Comparison of ENCODE assay signal across 9 cellular contexts in genomic region chr11:14248577-14248976, GRCh38.
DNase-seq lines count a peak whose midpoint lies in the region.
"Had no signal": no experiment of that assay in that cellular context is flagged by ENCODE, and none has a peak within 500 bp of the region (broad histone marks: within the 10 kb centered on the region; RNA-seq: fewer than 3 reads in every experiment).

No MANE protein-coding gene starts in this region.

- in situ Hi-C loops in G401 (cut with HindIII; ENCODE audit: low sequenced_read_pairs) (no loop called here), HAP-1 (cut with MboI; ENCODE audit: low sequenced_read_pairs) (loop anchor here (5.0 to 25.0 kb wide), 3 partner anchors 291 to 1036 kb away; no protein-coding TSS in a partner anchor)

- no peak overlapping the region for H3K4me3 ChIP-seq in BLaER1 treated with 17β-estradiol and CSF1 and Interleukin-3, amounts not matched to agents 10 nM and 100 nM
- no peak overlapping the region for H3K4me3 ChIP-seq in HAP-1

- no peaks in the 10 kb centered on the region; a peak in 1 of 22 replicates for H3K27me3 ChIP-seq in BLaER1 treated with 17β-estradiol and CSF1 and Interleukin-3, amounts not matched to agents 10 nM and 100 nM
- peaks cover 21% of the 10 kb centered on the region for H3K27me3 ChIP-seq in HAP-1 (ENCODE audit: low read depth)

- no peaks in the 10 kb centered on the region for H3K36me3 ChIP-seq in BLaER1 treated with 17β-estradiol and CSF1 and Interleukin-3, amounts not matched to agents 10 nM and 100 nM
- no peaks in the 10 kb centered on the region for H3K36me3 ChIP-seq in HAP-1 (replicated peaks)

- H4K20me1 ChIP-seq in BLaER1 treated with 17β-estradiol and CSF1 and Interleukin-3, amounts not matched to agents 10 nM and 100 nM, result no peaks in the 10 kb centered on the region; a peak in 1 of 22 replicates

- no peak overlapping the region for H3K27ac ChIP-seq in BLaER1 treated with 17β-estradiol and CSF1 and Interleukin-3, amounts not matched to agents 10 nM and 100 nM

- H3K9ac ChIP-seq in BLaER1 treated with 17β-estradiol and CSF1 and Interleukin-3, amounts not matched to agents 10 nM and 100 nM, result no peak overlapping the region

- DNase-seq in G401 (ENCODE audit: low spot score) (peak; percentile 89), anterior cingulate cortex (lab: John Stamatoyannopoulos, UW) (peak in 51 of 58 donors; percentile 12 to 90 (median 57)), inferior parietal cortex (ENCODE audit: extremely low spot score) (peak; percentile 32), 8988T (no peak), HAP-1 (ENCODE audit: low spot score in 2 of 2) (no peak), ureter (ENCODE audit: low spot score) (no peak)
- no peak for DNase-seq in activated T-cell treated with anti-CD3 and anti-CD28 coated beads, Interleukin-2, amount 50 U/mL, for 1 hour
- DNase-seq: NCI-H524 treated with DMSO at 0.1 percent for 48 hours had no signal

- H3K4me2 ChIP-seq in BLaER1 treated with 17β-estradiol and CSF1 and Interleukin-3, amounts not matched to agents 10 nM and 100 nM, result peak overlapping the region; percentile 10 to 72 (median 32); a peak in 16 of 22 replicates

- no peaks in the 10 kb centered on the region for H3K9me3 ChIP-seq in BLaER1 treated with 17β-estradiol and CSF1 and Interleukin-3, amounts not matched to agents 10 nM and 100 nM (replicated peaks in 1 of 11)
- H3K9me3 ChIP-seq in HAP-1, result no peaks in the 10 kb centered on the region

- H3K4me1 ChIP-seq in BLaER1 treated with 17β-estradiol and CSF1 and Interleukin-3, amounts not matched to agents 10 nM and 100 nM, result peaks cover 7 to 11% (median 9%) of the 10 kb centered on the region in 10 experiments; a peak in 15 of 20 replicates
- no peaks in the 10 kb centered on the region for H3K4me1 ChIP-seq in HAP-1

Comparison
In these comparisons a context has a peak if more than half of its experiments do, and no peak if none do; other contexts are left out.
1. DNase-seq: peak in G401 (single experiment), anterior cingulate cortex (51 of 58) and inferior parietal cortex (single experiment); none in 8988T (single experiment), HAP-1 (0 of 2), ureter (single experiment) and activated T-cell treated with anti-CD3 and anti-CD28 coated beads, Interleukin-2, amount 50 U/mL, for 1 hour (single experiment).